Comparison of ENCODE assay signal across 12 cellular contexts in the genomic region with DNA sequence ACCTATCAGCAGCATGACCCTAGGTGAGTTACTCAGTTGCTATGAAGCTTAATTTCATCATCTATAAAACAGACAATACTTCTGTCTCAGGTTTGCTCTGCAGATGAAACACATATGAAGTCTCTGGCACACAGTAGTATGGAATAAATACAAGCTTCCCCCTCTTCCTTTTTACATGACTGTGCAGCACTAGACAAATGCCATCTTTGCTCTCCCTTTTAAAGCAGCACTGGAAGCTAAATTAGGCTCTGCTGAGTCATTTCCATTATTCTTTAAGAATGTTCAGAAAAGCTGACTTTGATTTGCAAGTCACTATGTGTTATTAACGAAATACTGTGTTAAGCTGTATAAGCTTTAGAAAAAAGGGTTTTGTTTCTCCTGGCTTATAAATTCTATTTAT. TPM values are rescaled to one million over a fixed set of nuclear protein-coding genes. Genes with fewer than 3 reads are reported as not detected.
A peak's percentile ranks its signal among the peaks of the same experiment; 100 is the strongest.
DNase-seq lines count a peak whose midpoint lies in the region; ATAC-seq, FAIRE-seq and TF ChIP-seq lines count a peak whose summit lies in the region.
"Had no signal": no experiment of that assay in that cellular context is flagged by ENCODE, and none has a peak within 500 bp of the region (broad histone marks: within the 10 kb centered on the region; RNA-seq: fewer than 3 reads in every experiment).

No MANE protein-coding gene starts in this region.

- H3K36me3 Mint-ChIP-seq in HFFc6 (ENCODE audit: low read depth) = no peaks in the 10 kb centered on the region; the same call in 1 of the 2 replicates
- peaks cover 11% of the 10 kb centered on the region for H3K36me3 Mint-ChIP-seq in astrocyte (ENCODE audit: low read depth, unreplicated experiment)

- H3K4me2 ChIP-seq in BLaER1 treated with 17β-estradiol and CSF1 and Interleukin-3, amounts not matched to agents 10 nM and 100 nM = peak overlapping the region in 7 of 11 experiments; percentile 17 to 83 (median 59); a peak in 13 of 22 replicates
- peak overlapping the region; percentile 18 for H3K4me2 ChIP-seq in astrocyte (ENCODE audit: low read length)

- H3K27me3 Mint-ChIP-seq in HFFc6 (ENCODE audit: insufficient read depth) (no peaks in the 10 kb centered on the region), astrocyte (ENCODE audit: low read depth, unreplicated experiment) (no peaks in the 10 kb centered on the region)
- H3K27me3 Mint-ChIP-seq: activated B cell treated with CpG ODN at 0.5 μM for 24 hours, type B pancreatic cell had no signal

- no peak for ATAC-seq in GM21367 (IDR thresholded peaks at IDR 0.05; ENCODE audit: unreplicated experiment)

- H3K27me3 ChIP-seq in BLaER1 treated with 17β-estradiol and CSF1 and Interleukin-3, amounts not matched to agents 10 nM and 100 nM = no peaks in the 10 kb centered on the region
- H3K27me3 ChIP-seq in astrocyte (ENCODE audit: insufficient read depth, low read length) (no peaks in the 10 kb centered on the region), right atrium auricular region (no peaks in the 10 kb centered on the region)

- H3K4me1 Mint-ChIP-seq in HFFc6 (ENCODE audit: low read depth) = peaks cover 18% of the 10 kb centered on the region
- H3K4me1 Mint-ChIP-seq in astrocyte (ENCODE audit: low read depth, unreplicated experiment) = peaks cover 15% of the 10 kb centered on the region

- H3K27ac Mint-ChIP-seq in HFFc6 = no peak overlapping the region
- no peak overlapping the region for H3K27ac Mint-ChIP-seq in astrocyte (ENCODE audit: unreplicated experiment)
- H3K27ac Mint-ChIP-seq: activated B cell treated with CpG ODN at 0.5 μM for 24 hours, type B pancreatic cell had no signal

- H2AFZ ChIP-seq in astrocyte (ENCODE audit: low read depth, low read length) = no peak overlapping the region

- H3K9me3 Mint-ChIP-seq in HFFc6 (no peaks in the 10 kb centered on the region), astrocyte (ENCODE audit: unreplicated experiment) (no peaks in the 10 kb centered on the region)
- H3K9me3 Mint-ChIP-seq: activated B cell treated with CpG ODN at 0.5 μM for 24 hours had no signal

- FAIRE-seq in astrocyte (lab: Jason Lieb, UNC) = no peak

- TF ChIP-seq CTCF in HFFc6 (IDR thresholded peaks at IDR 0.05) (no peak), astrocyte (IDR thresholded peaks at IDR 0.05; ENCODE audit: insufficient read depth, low read depth, low read length) (no peak), right atrium auricular region (IDR thresholded peaks at IDR 0.05) (no peak)

- peak; percentile 59 for DNase-seq in HFFc6
- DNase-seq in astrocyte (ENCODE audit: low read depth) = peak; percentile 52
- no peak for DNase-seq in right atrium auricular region (ENCODE audit: low spot score)
- no peak for DNase-seq in central memory CD4-positive, alpha-beta T cell
- no peak for DNase-seq in retina
- no peak for DNase-seq in Kasumi-1 (lab: John Stamatoyannopoulos, UW)
- DNase-seq: activated B cell treated with CpG ODN at 0.5 μM for 24 hours; activated T-cell treated with anti-CD3 and anti-CD28 coated beads, Interleukin-2, amount 50 U/mL, for 48 hours; NCI-H2227 treated with DMSO at 0.1 percent for 48 hours had no signal

- H3K79me2 ChIP-seq in astrocyte (ENCODE audit: insufficient read depth, low read length) = no peaks in the 10 kb centered on the region

- H3K4me3 ChIP-seq in BLaER1 treated with 17β-estradiol and CSF1 and Interleukin-3, amounts not matched to agents 10 nM and 100 nM = no peak overlapping the region
- H3K4me3 ChIP-seq in astrocyte (ENCODE audit: insufficient read depth, low read depth, low read length) (no peak overlapping the region), right atrium auricular region (no peak overlapping the region)

- no peaks in the 10 kb centered on the region for H3K9me3 ChIP-seq in BLaER1 treated with 17β-estradiol and CSF1 and Interleukin-3, amounts not matched to agents 10 nM and 100 nM (replicated peaks in 1 of 11)
- H3K9me3 ChIP-seq in astrocyte (ENCODE audit: insufficient read depth, low read depth, low read length) (no peaks in the 10 kb centered on the region), right atrium auricular region (no peaks in the 10 kb centered on the region)

- H3K9ac ChIP-seq in BLaER1 treated with 17β-estradiol and CSF1 and Interleukin-3, amounts not matched to agents 10 nM and 100 nM = peak overlapping the region in 1 of 11 experiments; percentile 12; a peak in 1 of 22 replicates
- H3K9ac ChIP-seq in astrocyte (ENCODE audit: low read length) = no peak overlapping the region

- H3K27ac ChIP-seq in BLaER1 treated with 17β-estradiol and CSF1 and Interleukin-3, amounts not matched to agents 10 nM and 100 nM = peak overlapping the region in 6 of 11 experiments; percentile 15 to 61 (median 34); a peak in 10 of 22 replicates
- H3K27ac ChIP-seq in astrocyte (ENCODE audit: low read depth, low read length) (peak overlapping the region; percentile 4), right atrium auricular region (peak overlapping the region; percentile 27 to 90)

- peaks cover 15 to 54% (median 28%) of the 10 kb centered on the region in 11 experiments; a peak in 21 of 22 replicates for H3K36me3 ChIP-seq in BLaER1 treated with 17β-estradiol and CSF1 and Interleukin-3, amounts not matched to agents 10 nM and 100 nM
- H3K36me3 ChIP-seq in astrocyte (ENCODE audit: insufficient read depth, low read length) = peaks cover 7% of the 10 kb centered on the region
- H3K36me3 ChIP-seq in right atrium auricular region = peaks cover 13% of the 10 kb centered on the region

- no peaks in the 10 kb centered on the region for H4K20me1 ChIP-seq in BLaER1 treated with 17β-estradiol and CSF1 and Interleukin-3, amounts not matched to agents 10 nM and 100 nM
- H4K20me1 ChIP-seq in astrocyte (ENCODE audit: insufficient read depth, low read length) = no peaks in the 10 kb centered on the region

- H3K4me1 ChIP-seq in BLaER1 treated with 17β-estradiol and CSF1 and Interleukin-3, amounts not matched to agents 10 nM and 100 nM = peaks cover 6 to 50% (median 32%) of the 10 kb centered on the region in 10 experiments; a peak in 17 of 20 replicates
- peaks cover 29% of the 10 kb centered on the region for H3K4me1 ChIP-seq in astrocyte (ENCODE audit: insufficient read depth, low read length)
- H3K4me1 ChIP-seq in right atrium auricular region = peaks cover 0 to 38% of the 10 kb centered on the region in 2 donors

- no peak overlapping the region for H3K4me3 Mint-ChIP-seq in HFFc6
- H3K4me3 Mint-ChIP-seq in astrocyte (ENCODE audit: unreplicated experiment) = no peak overlapping the region
- H3K4me3 Mint-ChIP-seq: activated B cell treated with CpG ODN at 0.5 μM for 24 hours, type B pancreatic cell had no signal

RNA-seq across cellular contexts. Expression of gene ANAPC16, which starts 40.6 kb away (rescaled TPM):
- 10 to 100 TPM; 40.4 to 46.0 (median 40.7) TPM for total RNA-seq in HFFc6 (2021; fragmentation: NEBNext Ultra II Directional; extraction: Animal tissue kit (Norgen Biotek cat#: 25700))
- 44.2 and 47.3 TPM in 2 replicates for total RNA-seq in astrocyte
- 100 to 1,000 TPM; 139 to 163 TPM for total RNA-seq in right atrium auricular region

RNA-seq across cellular contexts. Expression of gene ASCC1, which starts 40.9 kb away (rescaled TPM):
- total RNA-seq in HFFc6 (2021; fragmentation: NEBNext Ultra II Directional; extraction: Animal tissue kit (Norgen Biotek cat#: 25700)) = 10 to 100 TPM; 21.0 to 29.6 (median 25.3) TPM
- total RNA-seq in astrocyte (32.5 and 33.9 TPM in 2 replicates), right atrium auricular region (10 to 100 TPM; 27.2 to 37.0 TPM)

Comparison
In these comparisons a context has a peak if more than half of its experiments do, and no peak if none do; other contexts are left out.
1. H3K27ac ChIP-seq: peak in every context shown above with its lines; median percentile 58 in right atrium auricular region; 34 in BLaER1 treated with 17β-estradiol and CSF1 and Interleukin-3, amounts not matched to agents 10 nM and 100 nM; 4 in astrocyte.
2. DNase-seq: peak in HFFc6 (single experiment) and astrocyte (single experiment); none in right atrium auricular region (single experiment), central memory CD4-positive, alpha-beta T cell (single experiment), retina (single experiment) and Kasumi-1 (0 of 2).